ENCODE assay signal across 8 cellular contexts in genomic region chr1:156444407-156445001, GRCh38. TPM values are rescaled to one million over a fixed set of nuclear protein-coding genes. Genes with fewer than 3 reads are reported as not detected.
DNase-seq lines count a peak whose midpoint lies in the region; ATAC-seq and TF ChIP-seq lines count a peak whose summit lies in the region.

No MANE protein-coding gene starts in this region.

- H3K4me1 ChIP-seq in spleen = peaks cover 0 to 9% (median 7%) of the 10 kb centered on the region in 6 donors

- 0 to 27% (median 7%) methylated on average over 1 of the region's 1 CpG for WGBS in spleen, 5 donors

- no peak overlapping the region for H3K4me3 ChIP-seq in choroid plexus epithelial cell (ENCODE audit: low read depth, low read length)
- H3K4me3 ChIP-seq in spleen = no peak overlapping the region

- H3K27me3 ChIP-seq in spleen (replicated peaks in 1 of 7) = peaks cover 1 to 75% (median 55%) of the 10 kb centered on the region in 7 donors

- POLR2A ChIA-PET in GM10248 (lab: Yijun Ruan, JAX) = interaction anchor here (0.7 to 0.8 kb wide), 2 partner anchors 43 to 292 kb away, joined by 4 to 7 read pairs; no protein-coding TSS in a partner anchor

- DNase-seq in AG09319 (ENCODE audit: extremely low read depth, low read depth) (no peak), GM10248 (ENCODE audit: extremely low spot score) (no peak), OCI-M2 (lab: John Stamatoyannopoulos, UW; ENCODE audit: unreplicated experiment) (peak; percentile 42), choroid plexus epithelial cell (ENCODE audit: low read depth) (peak; percentile 49), spleen (no peak), activated gamma-delta T cell (lab: John Stamatoyannopoulos, UW) (no peak), NCI-H187 treated with DMSO at 0.1 percent for 48 hours (lab: John Stamatoyannopoulos, UW) (no peak)

- no peaks in the 10 kb centered on the region for H3K36me3 ChIP-seq in spleen

- TF ChIP-seq POLR2A in spleen (IDR thresholded peaks at IDR 0.05) = no peak

- no peak overlapping the region for H3K27ac ChIP-seq in spleen

- no peaks in the 10 kb centered on the region for H3K9me3 ChIP-seq in spleen

- peak; percentile 27 for TF ChIP-seq CTCF in AG09319 (IDR thresholded peaks at IDR 0.05; ENCODE audit: low read depth, low read length)
- TF ChIP-seq CTCF in GM10248 (IDR thresholded peaks at IDR 0.05; ENCODE audit: control extremely low read depth, extremely low read depth, low read depth, missing control alignments) = peak; percentile 44
- peak; percentile 64 for TF ChIP-seq CTCF in choroid plexus epithelial cell (conservative IDR thresholded peaks at IDR 0.05; ENCODE audit: low read depth, low read length)
- TF ChIP-seq CTCF in spleen (IDR thresholded peaks at IDR 0.05 in 8 of 11, conservative IDR thresholded peaks at IDR 0.05 in 3 of 11) = peak in 6 of 11 experiments; percentile 8 to 39 (median 27)

- no peak for ATAC-seq in HG02870 (IDR thresholded peaks at IDR 0.05; ENCODE audit: unreplicated experiment)

- CTCF ChIA-PET in GM10248 (lab: Yijun Ruan, JAX) = interaction anchor here (0.9 to 12.1 kb wide), 19 partner anchors 11 to 347 kb away, joined by 3 to 480 read pairs (median 15); no protein-coding TSS in a partner anchor

- intact Hi-C loops in spleen (cut with DNase I; ENCODE audit: low total_unique reads) = no loop called here

RNA-seq across cellular contexts. Expression of gene MEF2D, which starts 56.1 kb away (rescaled TPM):
- total RNA-seq in spleen = 100 to 1,000 TPM in 1 of 7 donors, 10 to 100 TPM in 6; 56.0 to 103 (median 71.4) TPM
- 10 to 100 TPM in 1 of 3 donors, 1 to 10 TPM in 2; 7.4 to 22.5 (median 7.6) TPM for polyA plus RNA-seq in spleen

Comparison
In these comparisons a context has a peak if more than half of its experiments do, and no peak if none do; other contexts are left out.
1. DNase-seq: peak in OCI-M2 (single experiment) and choroid plexus epithelial cell (single experiment); none in AG09319 (single experiment), GM10248 (single experiment), spleen (single experiment), activated gamma-delta T cell (single experiment) and NCI-H187 treated with DMSO at 0.1 percent for 48 hours (single experiment).
2. Peak in every context shown above with its lines, with median percentiles within 50 percentile points of each other: CTCF ChIP-seq.